Comparison of ENCODE assay signal across 8 cellular contexts in the genomic region with DNA sequence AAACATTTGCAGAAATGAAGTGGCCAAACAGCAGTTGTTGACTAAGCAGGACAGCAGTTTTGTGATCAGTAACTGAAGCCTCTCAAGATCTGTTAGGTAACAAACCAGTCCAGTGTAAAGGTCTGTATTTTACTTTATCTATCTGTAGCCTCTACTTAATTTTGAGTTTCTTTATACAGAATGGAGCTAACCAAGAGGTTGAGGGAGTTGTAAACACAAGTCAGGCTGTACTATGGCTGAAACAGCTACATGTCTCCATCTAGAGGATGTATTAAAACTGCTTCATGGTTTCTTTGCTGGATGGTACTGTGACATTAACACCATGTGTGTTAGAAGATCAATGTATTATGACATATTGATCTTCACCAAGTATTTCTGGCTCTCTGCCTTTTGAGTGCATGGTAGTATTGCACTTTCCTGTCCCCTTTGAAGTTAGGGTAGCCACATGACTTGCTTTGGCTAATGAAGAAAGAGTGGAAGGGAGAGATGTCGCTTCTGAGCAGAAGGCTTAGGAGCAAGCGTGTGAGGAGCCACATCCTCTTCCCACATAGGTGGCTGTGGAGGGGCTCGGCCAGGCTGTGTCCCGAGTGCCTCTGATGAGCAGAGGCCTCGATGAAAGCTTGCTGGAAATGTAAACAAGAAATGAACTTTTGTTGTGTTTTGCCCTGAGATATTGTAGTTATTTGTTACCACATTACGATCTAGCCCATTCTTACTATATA.
A peak's percentile ranks its signal among the peaks of the same experiment; 100 is the strongest.
DNase-seq lines count a peak whose midpoint lies in the region; ATAC-seq and TF ChIP-seq lines count a peak whose summit lies in the region.

No MANE protein-coding gene starts in this region.

- 54 to 60% (median 58%) methylated on average over 6 of the region's 6 CpGs for WGBS in adrenal gland, 4 donors
- WGBS in transverse colon (ENCODE audit: low coverage in 1 of 2), 2 donors: 50% methylated on average over 6 of the region's 6 CpGs; no CpG with 5 or more reads in 1 of the 2 donors

- H3K9me3 ChIP-seq in adrenal gland (replicated peaks in 1 of 3) (no peaks in the 10 kb centered on the region), transverse colon (no peaks in the 10 kb centered on the region)

- no peaks in the 10 kb centered on the region for H3K4me1 ChIP-seq in adrenal gland (replicated peaks in 1 of 2)
- peaks cover 0 to 35% (median 8%) of the 10 kb centered on the region in 4 donors for H3K4me1 ChIP-seq in transverse colon

- no peak for TF ChIP-seq EP300 in transverse colon (IDR thresholded peaks at IDR 0.05; ENCODE audit: low read depth)

- no peak overlapping the region for H3K4me3 ChIP-seq in adrenal gland
- no peak overlapping the region for H3K4me3 ChIP-seq in transverse colon

- no peak overlapping the region for H3K27ac ChIP-seq in adrenal gland
- H3K27ac ChIP-seq in transverse colon: peak overlapping the region in 1 of 4 donors; percentile 24

- H3K36me3 ChIP-seq in adrenal gland (replicated peaks in 1 of 2) (no peaks in the 10 kb centered on the region), transverse colon (no peaks in the 10 kb centered on the region)

- intact Hi-C loops in adrenal gland (cut with DNase I) (no loop called here), transverse colon (cut with DNase I; ENCODE audit: low total_unique reads) (no loop called here)

- TF ChIP-seq CTCF in GM12874 (IDR thresholded peaks at IDR 0.05; ENCODE audit: insufficient read depth, low read depth, low read length) (peak; percentile 33; the same call in 1 of the 2 replicates), adrenal gland (IDR thresholded peaks at IDR 0.05) (peak; percentile 27 to 63 (median 58)), transverse colon (IDR thresholded peaks at IDR 0.05) (peak; percentile 29 to 72 (median 55))

- in situ Hi-C loops in ACHN (cut with HindIII; ENCODE audit: low pct_ligation_motif_present, low pct_unique_long_range_greater_than_20kb, low sequenced_read_pairs): no loop called here
- in situ Hi-C loops in transverse colon (cut with MboI; ENCODE audit: low pct_ligation_motif_present in 1 of 4, low pct_unique_long_range_greater_than_20kb in 1 of 4, low sequenced_read_pairs in 3 of 4): loop anchor here in 3 of 4 donors (5.0 to 10.0 kb wide), 3 partner anchors 206 to 254 kb away; no protein-coding TSS in a partner anchor

- ATAC-seq in HG02642 (IDR thresholded peaks at IDR 0.05; ENCODE audit: poor library complexity, unreplicated experiment): peak; percentile 85

- peak; percentile 50 for DNase-seq in ACHN
- peak; percentile 5 for DNase-seq in NCI-H1092 (lab: John Stamatoyannopoulos, UW)
- DNase-seq in adrenal gland: no peak
- DNase-seq in iris pigment epithelial cell (ENCODE audit: low read depth): peak; percentile 83
- no peak for DNase-seq in transverse colon
- no peak for DNase-seq in NCI-H524 treated with DMSO at 0.1 percent for 48 hours (lab: John Stamatoyannopoulos, UW)

- H3K27me3 ChIP-seq in adrenal gland: no peaks in the 10 kb centered on the region
- no peaks in the 10 kb centered on the region for H3K27me3 ChIP-seq in transverse colon

- TF ChIP-seq POLR2A in adrenal gland (IDR thresholded peaks at IDR 0.05): no peak
- TF ChIP-seq POLR2A in transverse colon (IDR thresholded peaks at IDR 0.05): no peak

Comparison
In these comparisons a context has a peak if more than half of its experiments do, and no peak if none do; other contexts are left out.
1. DNase-seq: peak in ACHN (single experiment), NCI-H1092 (single experiment) and iris pigment epithelial cell (single experiment); none in adrenal gland (0 of 7), transverse colon (single experiment) and NCI-H524 treated with DMSO at 0.1 percent for 48 hours (single experiment).
2. Peak in every context shown above with its lines, with median percentiles within 50 percentile points of each other: CTCF ChIP-seq.